In genomic region chr9:129382281-129383004, GRCh38 we compare ENCODE assay signal across 8 cellular contexts.
DNase-seq lines count a peak whose midpoint lies in the region; ATAC-seq, FAIRE-seq and TF ChIP-seq lines count a peak whose summit lies in the region.
"Had no signal": no experiment of that assay in that cellular context is flagged by ENCODE, and none has a peak within 500 bp of the region (broad histone marks: within the 10 kb centered on the region; RNA-seq: fewer than 3 reads in every experiment).

No MANE protein-coding gene starts in this region.

- H3K27ac Mint-ChIP-seq in activated T-helper 17 cell treated with anti-CD3 and anti-CD28 coated beads, Interleukin-2, amount 50 U/mL, for 72 hours = no peak overlapping the region

- no peak overlapping the region for H2BK5ac ChIP-seq in IMR-90 (ENCODE audit: low read depth, low read length, poor library complexity, severe bottlenecking)

- peak overlapping the region; percentile 61 for H3K4me3 Mint-ChIP-seq in activated T-helper 17 cell treated with anti-CD3 and anti-CD28 coated beads, Interleukin-2, amount 50 U/mL, for 72 hours

- CTCF ChIA-PET in IMR-90 (lab: Yijun Ruan, JAX) = no interaction called here

- H3K18ac ChIP-seq in IMR-90 (ENCODE audit: low read depth, low read length) = no peak overlapping the region

- no peak overlapping the region for H3K9ac ChIP-seq in IMR-90 (ENCODE audit: low read depth, low read length)
- peak overlapping the region; percentile 74 for H3K9ac ChIP-seq in keratinocyte (ENCODE audit: control insufficient read depth, extremely low read depth, insufficient read depth, low read length)

- no peaks in the 10 kb centered on the region for H3K36me3 Mint-ChIP-seq in activated T-helper 17 cell treated with anti-CD3 and anti-CD28 coated beads, Interleukin-2, amount 50 U/mL, for 72 hours (ENCODE audit: low read depth)

- H3K56ac ChIP-seq in IMR-90 (ENCODE audit: extremely low read depth, insufficient read depth, low read length) = no peak overlapping the region

- H4K5ac ChIP-seq in IMR-90 (ENCODE audit: low read depth, low read length) = no peak overlapping the region; the same call in 1 of the 2 replicates

- no peak overlapping the region for H2BK20ac ChIP-seq in IMR-90 (ENCODE audit: low read depth, low read length)

- no peak overlapping the region for H4K91ac ChIP-seq in IMR-90 (ENCODE audit: insufficient read depth, low read depth, low read length)

- 0 out of 2 replicates have a peak overlapping the region, but pooled peaks have one; percentile 21 for H2AK5ac ChIP-seq in IMR-90 (ENCODE audit: low read depth, low read length)

- no peak overlapping the region; the same call in 1 of the 2 replicates for H3K14ac ChIP-seq in IMR-90 (replicated peaks; ENCODE audit: low read depth, low read length)

- no peaks in the 10 kb centered on the region for H3K9me3 Mint-ChIP-seq in activated T-helper 17 cell treated with anti-CD3 and anti-CD28 coated beads, Interleukin-2, amount 50 U/mL, for 72 hours

- in situ Hi-C loops in IMR-90 (cut with MboI; ENCODE audit: low sequenced_read_pairs) = no loop called here

- POLR2A ChIA-PET in IMR-90 (lab: Charles Lee; ENCODE audit: unreplicated experiment) = no interaction called here

- H3K4me1 ChIP-seq in IMR-90 (ENCODE audit: control insufficient read depth, insufficient read depth, low read length) (peaks cover 4% of the 10 kb centered on the region; the same call in 1 of the 2 replicates), keratinocyte (ENCODE audit: control insufficient read depth, extremely low read depth, insufficient read depth, low read length) (peaks cover 10% of the 10 kb centered on the region)

- H3K4me1 Mint-ChIP-seq in activated T-helper 17 cell treated with anti-CD3 and anti-CD28 coated beads, Interleukin-2, amount 50 U/mL, for 72 hours = no peaks in the 10 kb centered on the region

- H2AK9ac ChIP-seq in IMR-90 (replicated peaks; ENCODE audit: low read depth, low read length, poor library complexity) = no peak overlapping the region

- H2BK15ac ChIP-seq in IMR-90 (ENCODE audit: low read depth, low read length) = no peak overlapping the region

- H3K4me2 ChIP-seq in IMR-90 (ENCODE audit: low read depth, low read length) (no peak overlapping the region), keratinocyte (ENCODE audit: control insufficient read depth, extremely low read depth, insufficient read depth, low read depth, low read length) (peak overlapping the region; percentile 83)

- dilution Hi-C loops in IMR-90 (cut with HindIII; ENCODE audit: low sequenced_read_pairs, unreplicated experiment) (no loop called here), keratinocyte (cut with MboI; ENCODE audit: extremely low pct_ligation_motif_present, low sequenced_read_pairs) (no loop called here)

- no peak overlapping the region; the same call in 1 of the 2 replicates for H3K23ac ChIP-seq in IMR-90 (ENCODE audit: low read depth, low read length)

- peak overlapping the region; percentile 0; the same call in 1 of the 2 replicates for H3K4ac ChIP-seq in IMR-90 (ENCODE audit: low read depth, low read length)

- no peak for TF ChIP-seq POLR2A in IMR-90 (IDR thresholded peaks at IDR 0.05; ENCODE audit: low read depth, low read length)

- peak overlapping the region in 1 of 2 experiments; percentile 1; a peak in 2 of 4 replicates for H4K8ac ChIP-seq in IMR-90 (ENCODE audit: low read depth in 2 of 2, low read length in 2 of 2)

- BruUV-seq in IMR-90 (replicated peaks; lab: Mats Ljungman, UMichigan) = no TSS peak

- intact Hi-C loops in IMR-90 (cut with micrococcal nuclease) = no loop called here

- no CpG with 5 or more reads among the region's 5 CpGs for WGBS in IMR-90 (ENCODE audit: extremely low coverage in 2 of 2, insufficient read length in 1 of 2), 2 experiments

- H3K79me2 ChIP-seq in keratinocyte (ENCODE audit: control insufficient read depth, insufficient read depth, low read length) = no peaks in the 10 kb centered on the region

- H3K9me3 ChIP-seq in IMR-90 (ENCODE audit: control insufficient read depth, insufficient read depth, low read length) (no peaks in the 10 kb centered on the region), keratinocyte (ENCODE audit: control insufficient read depth, low read depth, low read length) (no peaks in the 10 kb centered on the region)

- H2AFZ ChIP-seq in IMR-90 (replicated peaks; ENCODE audit: low read length, poor library complexity) (peak overlapping the region; percentile 33), keratinocyte (ENCODE audit: control insufficient read depth, low read length) (no peak overlapping the region)

- no peaks in the 10 kb centered on the region; the same call in 1 of the 2 replicates for H3K9me1 ChIP-seq in IMR-90 (ENCODE audit: insufficient read depth, low read length)
- no peaks in the 10 kb centered on the region for H3K9me1 ChIP-seq in keratinocyte (ENCODE audit: control insufficient read depth, extremely low read depth, insufficient read depth, low read length)

- ATAC-seq in IMR-90 (ENCODE audit: low read depth) (no peak), GM21360 (IDR thresholded peaks at IDR 0.05; ENCODE audit: unreplicated experiment) (no peak), HG02610 (IDR thresholded peaks at IDR 0.05; ENCODE audit: unreplicated experiment) (no peak)
- ATAC-seq in activated T-helper 17 cell treated with anti-CD3 and anti-CD28 coated beads, Interleukin-2, amount 50 U/mL, for 72 hours (replicated peaks) = no peak

- no peak for DNase-seq in IMR-90
- no peak for DNase-seq in keratinocyte (ENCODE audit: low read depth, low spot score)
- peak in 1 of 49 donors; percentile 23 for DNase-seq in substantia nigra (lab: John Stamatoyannopoulos, UW)
- DNase-seq in activated CD8-positive, alpha-beta memory T cell treated with anti-CD3 and anti-CD28 coated beads for 24 hours = no peak
- DNase-seq: Kasumi-1 had no signal

- H3K27me3 ChIP-seq in IMR-90 (ENCODE audit: control insufficient read depth, insufficient read depth, low read length) = peaks cover 20% of the 10 kb centered on the region
- no peaks in the 10 kb centered on the region for H3K27me3 ChIP-seq in keratinocyte (ENCODE audit: control insufficient read depth, extremely low read depth, insufficient read depth, low read length)

- TF ChIP-seq RAD21 in IMR-90 (IDR thresholded peaks at IDR 0.05; ENCODE audit: low read length) = no peak

- no peaks in the 10 kb centered on the region for H4K20me1 ChIP-seq in IMR-90 (ENCODE audit: insufficient read depth, low read length)
- no peaks in the 10 kb centered on the region for H4K20me1 ChIP-seq in keratinocyte (ENCODE audit: control insufficient read depth, extremely low read depth, insufficient read depth, low read length)

- FAIRE-seq in keratinocyte (lab: Jason Lieb, UNC) = no peak

- no peak overlapping the region for H3K27ac ChIP-seq in IMR-90 (ENCODE audit: insufficient read depth, low read length)
- peak overlapping the region; percentile 22 for H3K27ac ChIP-seq in keratinocyte (ENCODE audit: control insufficient read depth, insufficient read depth, low read length)
- peak overlapping the region; percentile 80 for H3K27ac ChIP-seq in substantia nigra (ENCODE audit: low read depth, low read length, poor library complexity, severe bottlenecking)

- no peaks in the 10 kb centered on the region for H3K79me1 ChIP-seq in IMR-90 (ENCODE audit: low read depth in 1 of 2, low read length in 2 of 2)

- H3K36me3 ChIP-seq in IMR-90 (ENCODE audit: control insufficient read depth, insufficient read depth, low read length) = no peaks in the 10 kb centered on the region
- no peaks in the 10 kb centered on the region for H3K36me3 ChIP-seq in keratinocyte (ENCODE audit: control insufficient read depth in 2 of 2, extremely low read depth in 1 of 2, insufficient read depth in 2 of 2, low read length in 2 of 2)

- TF ChIP-seq CTCF in IMR-90 (conservative IDR thresholded peaks at IDR 0.05; ENCODE audit: low read depth, low read length) (no peak), keratinocyte (optimal IDR thresholded peaks at IDR 0.05 in 1 of 3, IDR thresholded peaks at IDR 0.05 in 1 of 3, conservative IDR thresholded peaks at IDR 0.05 in 1 of 3; ENCODE audit: extremely low read depth in 1 of 3, insufficient read depth in 2 of 3, low read length in 3 of 3) (no peak)

- H3K4me3 ChIP-seq in IMR-90 (ENCODE audit: insufficient read depth, low read depth, low read length) (no peak overlapping the region), keratinocyte (ENCODE audit: control insufficient read depth in 2 of 3, extremely low read depth in 1 of 3, insufficient read depth in 2 of 3, low read depth in 1 of 3, low read length in 3 of 3) (no peak overlapping the region)

- H2BK120ac ChIP-seq in IMR-90 (ENCODE audit: low read depth, low read length) = no peak overlapping the region

- H3K27me3 Mint-ChIP-seq in activated T-helper 17 cell treated with anti-CD3 and anti-CD28 coated beads, Interleukin-2, amount 50 U/mL, for 72 hours = no peaks in the 10 kb centered on the region

TF ChIP-seq in IMR-90, 13 proteins besides CTCF, POLR2A, EP300 and RAD21:
- no peak for TF ChIP-seq CEBPB (IDR thresholded peaks at IDR 0.05; ENCODE audit: low read depth, low read length)
- TF ChIP-seq NFE2L2 (IDR thresholded peaks at IDR 0.05; ENCODE audit: low read depth, low read length) = no peak
- no peak for TF ChIP-seq RCOR1 (IDR thresholded peaks at IDR 0.05; ENCODE audit: insufficient replicate concordance, low read length)
- no peak for TF ChIP-seq USF2 (IDR thresholded peaks at IDR 0.05; ENCODE audit: low read depth, low read length)
- no peak for TF ChIP-seq BHLHE40 (IDR thresholded peaks at IDR 0.05; ENCODE audit: low read depth, low read length)
- TF ChIP-seq MAZ (IDR thresholded peaks at IDR 0.05; ENCODE audit: borderline replicate concordance, low read depth, low read length) = no peak
- no peak for TF ChIP-seq FOS (IDR thresholded peaks at IDR 0.05; ENCODE audit: low read depth, low read length)
